Comparison of ENCODE assay signal across 8 cellular contexts in genomic region chr7:27165089-27165654, GRCh38. TPM values are rescaled to one million over a fixed set of nuclear protein-coding genes. Genes with fewer than 3 reads are reported as not detected.
DNase-seq lines count a peak whose midpoint lies in the region; TF ChIP-seq lines count a peak whose summit lies in the region.

HOXA9 (minus strand) TSS chr7:27165537; CDS start chr7:27165457, 80 bp downstream.

- TF ChIP-seq EP300 in ovary (IDR thresholded peaks at IDR 0.05): no peak

- peaks cover 32% of the 10 kb centered on the region for H3K4me1 Mint-ChIP-seq in endothelial cell (ENCODE audit: unreplicated experiment)

- TF ChIP-seq POLR2A in ovary (IDR thresholded peaks at IDR 0.05): no peak

- no peak within 1 kb of the TSS for H3K27ac Mint-ChIP-seq in endothelial cell (ENCODE audit: unreplicated experiment)

- no peak within 1 kb of the TSS for H3K27ac ChIP-seq in ovary

- H3K27me3 ChIP-seq in ovary: peaks cover 16% of the 10 kb centered on the region

- H3K9me3 Mint-ChIP-seq in endothelial cell (ENCODE audit: unreplicated experiment): no peaks in the 10 kb centered on the region

- WGBS in ovary, 3 donors: 3 to 5% (median 4%) methylated on average over 57 to 64 of the region's 64 CpGs

- intact Hi-C loops in ovary (cut with DNase I): loop anchor here in 3 of 4 donors (5.0 to 10.0 kb wide), 3 partner anchors 790 to 1280 kb away; no protein-coding TSS in a partner anchor

- TF ChIP-seq CTCF in endothelial cell (IDR thresholded peaks at IDR 0.05; ENCODE audit: unreplicated experiment): no peak
- no peak for TF ChIP-seq CTCF in ovary (IDR thresholded peaks at IDR 0.05)

- H3K9me3 ChIP-seq in ovary: no peaks in the 10 kb centered on the region

- peaks cover 33% of the 10 kb centered on the region for H3K27me3 Mint-ChIP-seq in endothelial cell (ENCODE audit: unreplicated experiment)

- H3K36me3 ChIP-seq in ovary: no peaks in the 10 kb centered on the region

- H3K4me3 ChIP-seq in ovary: peak within 1 kb of the TSS; percentile 53

- DNase-seq in EH (ENCODE audit: low read depth) (peak; percentile 96), NCI-H1048 (lab: John Stamatoyannopoulos, UW) (peak; percentile 77), endothelial cell (ENCODE audit: low spot score) (no peak), ovary (no peak), occipital lobe (lab: John Stamatoyannopoulos, UW) (no peak), medulla oblongata (ENCODE audit: extremely low spot score) (no peak), HUDEP-2 (lab: John Stamatoyannopoulos, UW; ENCODE audit: unreplicated experiment in 76 of 76) (no peak)
- no peak for DNase-seq in activated CD4-positive, alpha-beta T cell treated with anti-CD3 and anti-CD28 coated beads, Interleukin-2, amount 50 U/mL, for 4 hours

- H3K4me1 ChIP-seq in ovary (ENCODE audit: insufficient read depth): peaks cover 2% of the 10 kb centered on the region

- H3K4me3 Mint-ChIP-seq in endothelial cell (ENCODE audit: unreplicated experiment): peak within 1 kb of the TSS; percentile 77

- peaks cover 4% of the 10 kb centered on the region for H3K36me3 Mint-ChIP-seq in endothelial cell (ENCODE audit: low read depth, unreplicated experiment)

RNA-seq across cellular contexts. Expression of gene HOXA9, which starts in this region (rescaled TPM):
- total RNA-seq in endothelial cell (ENCODE audit: unreplicated experiment) (0.80 TPM), ovary (1 to 10 TPM in 1 of 7 donors, under 1 TPM in 5, not detected in 1; 0.12 to 1.0 (median 0.57) TPM), occipital lobe (not detected)
- 1 to 10 TPM in 1 of 2 donors, under 1 TPM in 1; 0.22 to 2.5 TPM for polyA plus RNA-seq in ovary

Comparison
In these comparisons a context has a peak if more than half of its experiments do, and no peak if none do; other contexts are left out.
1. DNase-seq: peak in EH (single experiment) and NCI-H1048 (single experiment); none in endothelial cell (single experiment), ovary (0 of 5), occipital lobe (single experiment), medulla oblongata (single experiment), HUDEP-2 (0 of 76) and activated CD4-positive, alpha-beta T cell treated with anti-CD3 and anti-CD28 coated beads, Interleukin-2, amount 50 U/mL, for 4 hours (0 of 2).